33 cellular contexts compared by ENCODE assay signal in the genomic region with DNA sequence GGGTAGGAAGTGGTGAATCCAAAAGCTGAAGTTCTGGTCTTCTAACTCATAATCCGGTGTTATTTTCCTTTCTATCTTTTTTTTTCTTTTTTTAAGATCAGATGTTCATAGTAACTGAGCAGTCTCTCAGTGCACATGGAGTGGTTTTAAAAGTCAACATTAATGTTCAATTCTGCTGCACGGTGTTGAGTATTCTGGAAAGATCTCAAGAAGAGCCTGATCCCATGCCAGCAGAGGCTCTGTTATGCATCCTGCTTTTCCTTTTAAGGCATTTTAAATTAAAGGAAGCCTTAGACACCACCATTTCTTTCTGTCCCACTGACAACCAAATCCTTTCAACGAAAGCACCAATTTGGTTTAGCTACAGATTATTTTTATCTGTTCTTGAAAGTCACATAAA. TPM values are rescaled to one million over a fixed set of nuclear protein-coding genes. Genes with fewer than 3 reads are reported as not detected.
A peak's percentile ranks its signal among the peaks of the same experiment; 100 is the strongest.
DNase-seq lines count a peak whose midpoint lies in the region; ATAC-seq, FAIRE-seq and TF ChIP-seq lines count a peak whose summit lies in the region.
"Had no signal": no experiment of that assay in that cellular context is flagged by ENCODE, and none has a peak within 500 bp of the region (broad histone marks: within the 10 kb centered on the region; RNA-seq: fewer than 3 reads in every experiment).

No MANE protein-coding gene starts in this region.

- peak; percentile 67 for DNase-seq in EH (ENCODE audit: low read depth)
- peak; percentile 53 for DNase-seq in astrocyte of the hippocampus (ENCODE audit: low read depth, low spot score)
- DNase-seq in fibroblast of peridontal ligament (ENCODE audit: extremely low read depth): peak; percentile 66
- DNase-seq in pancreas: no peak
- no peak for DNase-seq in stimulated activated CD4-positive, alpha-beta T cell treated with anti-CD3 and anti-CD28 coated beads, Interleukin-1b, Interleukin-23, amount 100 ng/mL, for 48 hours
- DNase-seq in NCI-H1048 (lab: John Stamatoyannopoulos, UW): no peak
- DNase-seq in small intestine: no peak
- DNase-seq in erythroblast (lab: John Stamatoyannopoulos, UW): no peak
- DNase-seq: activated CD4-positive, alpha-beta memory T cell treated with anti-CD3 and anti-CD28 coated beads, Interleukin-2, amount 10 ng/mL, durations not matched to agents 7 days and 5 days; activated CD4-positive, alpha-beta T cell treated with anti-CD3 and anti-CD28 coated beads for 1 hour; activated CD8-positive, alpha-beta memory T cell treated with anti-CD3 and anti-CD28 coated beads, Interleukin-2, amount 50 U/mL, for 48 hours; activated naive CD4-positive, alpha-beta T cell treated with anti-CD3 and anti-CD28 coated beads for 36 hours; BE2C; CD8-positive, alpha-beta T cell; effector CD4-positive, alpha-beta T cell; foreskin keratinocyte; head of caudate nucleus; mammary epithelial cell; NCI-H1092; NCI-H1694; NCI-H82; SJCRH30; stimulated activated CD4-positive, alpha-beta T cell treated with anti-CD3 and anti-CD28 coated beads, Interleukin-12 subunit alpha, Interleukin-12 subunit beta, amount 100 ng/mL, for 4 hours; stimulated activated CD4-positive, alpha-beta T cell treated with anti-CD3 and anti-CD28 coated beads, Interleukin-4, amount 100 ng/mL, for 1 hour; stomach; SW 1271; transverse colon had no signal

- TF ChIP-seq POLR2A in erythroblast (IDR thresholded peaks at IDR 0.05; ENCODE audit: low read length): no peak

- intact Hi-C loops in pancreas (cut with DNase I): no loop called here

- TF ChIP-seq CTCF in pancreas (IDR thresholded peaks at IDR 0.05): no peak

- H3K27me3 ChIP-seq in pancreas: no peaks in the 10 kb centered on the region
- no peaks in the 10 kb centered on the region for H3K27me3 ChIP-seq in small intestine (ENCODE audit: control insufficient read depth in 2 of 2, insufficient read depth in 2 of 2, low read length in 2 of 2)
- H3K27me3 ChIP-seq: foreskin keratinocyte, right atrium auricular region, SJCRH30, stomach, transverse colon had no signal

- peak in 3 of 4 donors; percentile 37 to 55 (median 41) for ATAC-seq in pancreas
- ATAC-seq: CD8-positive, alpha-beta T cell; foreskin keratinocyte; GM12878 had no signal

- H3K27ac ChIP-seq in pancreas (no peak overlapping the region), small intestine (ENCODE audit: low read depth in 1 of 2, low read length in 1 of 2) (no peak overlapping the region)
- H3K27ac ChIP-seq: foreskin keratinocyte, parathyroid adenoma, SJCRH30, stomach had no signal

- H3K36me3 ChIP-seq in pancreas: no peaks in the 10 kb centered on the region
- H3K36me3 ChIP-seq in small intestine (ENCODE audit: control insufficient read depth in 2 of 2, insufficient read depth in 2 of 2, low read length in 2 of 2): no peaks in the 10 kb centered on the region
- H3K36me3 ChIP-seq: BE2C, right atrium auricular region, SJCRH30, stomach, transverse colon had no signal

- H3K4me3 ChIP-seq in pancreas: no peak overlapping the region
- no peak overlapping the region for H3K4me3 ChIP-seq in small intestine (ENCODE audit: low read depth in 1 of 2, low read length in 2 of 2)
- H3K4me3 ChIP-seq: GM12878, right atrium auricular region, SJCRH30, stomach, transverse colon had no signal

- H3K4me1 ChIP-seq in pancreas: no peaks in the 10 kb centered on the region
- peaks cover 0 to 3% of the 10 kb centered on the region in 2 donors for H3K4me1 ChIP-seq in small intestine (ENCODE audit: control insufficient read depth in 2 of 2, insufficient read depth in 1 of 2, low read depth in 1 of 2, low read length in 1 of 2)
- H3K4me1 ChIP-seq: BE2C, foreskin keratinocyte, parathyroid adenoma, SJCRH30, stomach had no signal

- FAIRE-seq in pancreas (lab: Jason Lieb, UNC) (no peak), small intestine (lab: Jason Lieb, UNC) (no peak)
- FAIRE-seq: GM12878, GM19239, H54 had no signal

- H3K9me3 ChIP-seq in pancreas (no peaks in the 10 kb centered on the region), small intestine (ENCODE audit: control insufficient read depth, low read depth) (no peaks in the 10 kb centered on the region)
- H3K9me3 ChIP-seq: BE2C, right atrium auricular region, SJCRH30, stomach, transverse colon had no signal

- 39 to 50% methylated on average over 3 of the region's 3 CpGs for WGBS in pancreas, 2 donors
- 60 to 88% (median 77%) methylated on average over 3 of the region's 3 CpGs for WGBS in small intestine, 3 donors

RNA-seq across cellular contexts. Expression of a gene that starts 33.4 kb away (rescaled TPM):
- total RNA-seq in pancreas: 10 to 100 TPM in 2 of 6 donors, 1 to 10 TPM in 4; 5.2 to 14.0 (median 7.8) TPM
- polyA plus RNA-seq in pancreas: 1 to 10 TPM in 1 of 2 donors, under 1 TPM in 1; 0.91 to 3.5 TPM
- 1 to 10 TPM in 1 of 3 donors, under 1 TPM in 2; 0.45 to 1.9 (median 0.54) TPM for polyA plus RNA-seq in small intestine
- total RNA-seq: activated naive CD4-positive, alpha-beta T cell treated with anti-CD3 and anti-CD28 coated beads for 36 hours; activated T-helper 1 cell treated with anti-CD3 and anti-CD28 coated beads, Interleukin-12 subunit alpha, Interleukin-12 subunit beta, Interleukin-2, Interleukin-4 antibody, amounts not matched to agents 30 ng/mL and 10 ng/mL and 1 ng/mL, durations not matched to agents 14 hours and 24 hours and 36 hours; SJCRH30 had no signal

Comparison
In these comparisons a context has a peak if more than half of its experiments do, and no peak if none do; other contexts are left out.
1. DNase-seq: peak in EH (single experiment), astrocyte of the hippocampus (single experiment) and fibroblast of peridontal ligament (single experiment); none in pancreas (0 of 6), stimulated activated CD4-positive, alpha-beta T cell treated with anti-CD3 and anti-CD28 coated beads, Interleukin-1b, Interleukin-23, amount 100 ng/mL, for 48 hours (single experiment), NCI-H1048 (single experiment), small intestine (single experiment) and erythroblast (0 of 2).